Comparison of ENCODE assay signal across 25 cellular contexts in the genomic region with DNA sequence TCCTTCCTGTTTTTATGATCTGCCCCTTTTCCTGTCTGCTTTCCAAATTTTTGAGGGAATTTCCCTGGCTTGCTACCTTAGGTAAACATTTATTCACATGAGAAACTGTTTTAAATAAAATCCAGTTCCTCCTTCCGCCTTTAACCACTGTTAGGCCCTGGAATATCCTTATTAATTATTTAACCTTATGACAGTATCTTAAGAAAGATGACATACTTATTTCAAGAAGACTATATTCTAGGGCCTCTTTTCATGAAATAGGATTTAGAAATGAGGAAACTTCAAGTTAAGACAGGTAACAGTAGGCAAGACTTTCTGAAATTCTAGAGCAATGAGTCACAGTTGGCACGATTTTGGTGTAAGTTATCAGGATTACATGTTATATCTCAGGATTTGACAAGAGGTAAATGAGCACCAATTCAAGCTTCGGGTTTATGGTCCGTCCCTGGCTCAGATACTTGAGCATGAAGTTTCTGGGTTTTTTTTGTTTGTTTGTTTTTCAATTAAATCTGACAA. TPM values are rescaled to one million over a fixed set of nuclear protein-coding genes. Genes with fewer than 3 reads are reported as not detected.
DNase-seq lines count a peak whose midpoint lies in the region; FAIRE-seq and TF ChIP-seq lines count a peak whose summit lies in the region.
"Had no signal": no experiment of that assay in that cellular context is flagged by ENCODE, and none has a peak within 500 bp of the region (broad histone marks: within the 10 kb centered on the region; RNA-seq: fewer than 3 reads in every experiment).

No MANE protein-coding gene starts in this region.

- H3K27me3 Mint-ChIP-seq in MCF 10A (ENCODE audit: insufficient read depth, unreplicated experiment) (no peaks in the 10 kb centered on the region), neural progenitor cell (ENCODE audit: insufficient read depth, low read depth) (no peaks in the 10 kb centered on the region)
- peaks cover 5% of the 10 kb centered on the region for H3K27me3 Mint-ChIP-seq in activated CD4-positive, alpha-beta memory T cell treated with anti-CD3 and anti-CD28 coated beads, Interleukin-2, amount 10 ng/mL, durations not matched to agents 7 days and 5 days
- H3K27me3 Mint-ChIP-seq: activated naive CD4-positive, alpha-beta T cell treated with anti-CD3 and anti-CD28 coated beads, Interleukin-2, amount 50 U/mL, for 24 hours; CD8-positive, alpha-beta memory T cell had no signal

- H3K27ac ChIP-seq in breast epithelium = peak overlapping the region in 1 of 2 donors; percentile 23
- no peak overlapping the region for H3K27ac ChIP-seq in neural progenitor cell
- H3K27ac ChIP-seq: cardiac muscle cell, SK-N-MC had no signal

- H3K4me2 ChIP-seq in neural progenitor cell = no peak overlapping the region

- peak overlapping the region; percentile 88 for H3K27ac Mint-ChIP-seq in MCF 10A (ENCODE audit: low read depth, unreplicated experiment)
- no peak overlapping the region for H3K27ac Mint-ChIP-seq in neural progenitor cell
- H3K27ac Mint-ChIP-seq in activated CD4-positive, alpha-beta memory T cell treated with anti-CD3 and anti-CD28 coated beads, Interleukin-2, amount 10 ng/mL, durations not matched to agents 7 days and 5 days = no peak overlapping the region
- H3K27ac Mint-ChIP-seq: activated naive CD4-positive, alpha-beta T cell treated with anti-CD3 and anti-CD28 coated beads, Interleukin-2, amount 50 U/mL, for 24 hours; CD8-positive, alpha-beta memory T cell; endodermal cell; memory B cell had no signal

- H3F3A ChIP-seq in neural progenitor cell (ENCODE audit: low read depth) = no peaks in the 10 kb centered on the region

- H3K4me3 Mint-ChIP-seq in MCF 10A (ENCODE audit: unreplicated experiment) (peak overlapping the region; percentile 35), neural progenitor cell (no peak overlapping the region)
- no peak overlapping the region for H3K4me3 Mint-ChIP-seq in activated CD4-positive, alpha-beta memory T cell treated with anti-CD3 and anti-CD28 coated beads, Interleukin-2, amount 10 ng/mL, durations not matched to agents 7 days and 5 days
- H3K4me3 Mint-ChIP-seq: activated naive CD4-positive, alpha-beta T cell treated with anti-CD3 and anti-CD28 coated beads, Interleukin-2, amount 50 U/mL, for 24 hours; CD8-positive, alpha-beta memory T cell; endodermal cell; memory B cell had no signal

- H3K4me1 ChIP-seq in breast epithelium (no peaks in the 10 kb centered on the region), neural progenitor cell (no peaks in the 10 kb centered on the region)

- H3K27me3 ChIP-seq in breast epithelium = no peaks in the 10 kb centered on the region
- no peaks in the 10 kb centered on the region for H3K27me3 ChIP-seq in neural progenitor cell
- H3K27me3 ChIP-seq: cardiac muscle cell had no signal

- no peaks in the 10 kb centered on the region for H3K79me2 ChIP-seq in neural progenitor cell (ENCODE audit: low read depth)

- H3K4me3 ChIP-seq in breast epithelium (no peak overlapping the region), neural progenitor cell (no peak overlapping the region)
- H3K4me3 ChIP-seq: cardiac muscle cell, SK-N-MC had no signal

- no peak overlapping the region for H2AFZ ChIP-seq in neural progenitor cell (replicated peaks)

- H3K36me3 Mint-ChIP-seq in MCF 10A (ENCODE audit: insufficient read depth, unreplicated experiment) (no peaks in the 10 kb centered on the region), neural progenitor cell (no peaks in the 10 kb centered on the region)
- H3K36me3 Mint-ChIP-seq in activated CD4-positive, alpha-beta memory T cell treated with anti-CD3 and anti-CD28 coated beads, Interleukin-2, amount 10 ng/mL, durations not matched to agents 7 days and 5 days (ENCODE audit: low read depth) = no peaks in the 10 kb centered on the region
- H3K36me3 Mint-ChIP-seq: activated naive CD4-positive, alpha-beta T cell treated with anti-CD3 and anti-CD28 coated beads, Interleukin-2, amount 50 U/mL, for 24 hours; CD8-positive, alpha-beta memory T cell; memory B cell had no signal

- DNase-seq in MCF 10A (ENCODE audit: unreplicated experiment) = peak; percentile 94
- DNase-seq in breast epithelium (ENCODE audit: low spot score in 2 of 2) = no peak
- peak; percentile 27 for DNase-seq in iris pigment epithelial cell (ENCODE audit: low read depth)
- peak; percentile 9 for DNase-seq in urothelium cell line (ENCODE audit: low spot score)
- DNase-seq in neural progenitor cell (ENCODE audit: low spot score) = no peak
- DNase-seq in AML-193 (lab: John Stamatoyannopoulos, UW) = no peak
- DNase-seq in activated CD4-positive, alpha-beta memory T cell treated with anti-CD3 and anti-CD28 coated beads, Interleukin-2, amount 10 ng/mL, durations not matched to agents 7 days and 5 days = no peak
- DNase-seq: activated T-cell treated with anti-CD3 and anti-CD28 coated beads, Interleukin-2, amount 50 U/mL, for 1 hour; CD8-positive, alpha-beta memory T cell; endodermal cell; foreskin fibroblast; NCI-H1436 treated with DMSO at 0.1 percent for 48 hours; NCI-H446 treated with DMSO at 0.1 percent for 48 hours; retina; stimulated activated CD4-positive, alpha-beta T cell treated with anti-CD3 and anti-CD28 coated beads, Interleukin-15, amount 100 ng/mL, for 24 hours; stimulated activated naive CD8-positive, alpha-beta T cell treated with anti-CD3 and anti-CD28 coated beads, Interleukin-15, Interleukin-2, amounts not matched to agents 100 U/mL and 50 U/mL, for 24 hours had no signal

- peaks cover 39% of the 10 kb centered on the region for H3K4me1 Mint-ChIP-seq in MCF 10A (ENCODE audit: insufficient read depth, unreplicated experiment)
- peaks cover 7% of the 10 kb centered on the region for H3K4me1 Mint-ChIP-seq in neural progenitor cell
- H3K4me1 Mint-ChIP-seq in activated CD4-positive, alpha-beta memory T cell treated with anti-CD3 and anti-CD28 coated beads, Interleukin-2, amount 10 ng/mL, durations not matched to agents 7 days and 5 days = no peaks in the 10 kb centered on the region
- H3K4me1 Mint-ChIP-seq: CD8-positive, alpha-beta memory T cell had no signal

- H3K9ac ChIP-seq in neural progenitor cell = no peak overlapping the region

- no peaks in the 10 kb centered on the region for H4K20me1 ChIP-seq in neural progenitor cell (ENCODE audit: low read depth)

- TF ChIP-seq CTCF in MCF 10A (IDR thresholded peaks at IDR 0.05; ENCODE audit: unreplicated experiment) (no peak), breast epithelium (IDR thresholded peaks at IDR 0.05) (no peak), neural progenitor cell (IDR thresholded peaks at IDR 0.05) (no peak)

- H3K36me3 ChIP-seq in breast epithelium = no peaks in the 10 kb centered on the region
- H3K36me3 ChIP-seq in neural progenitor cell = no peaks in the 10 kb centered on the region
- H3K36me3 ChIP-seq: cardiac muscle cell had no signal

- H3K9me3 Mint-ChIP-seq in MCF 10A (ENCODE audit: unreplicated experiment) = no peaks in the 10 kb centered on the region
- H3K9me3 Mint-ChIP-seq in neural progenitor cell = no peaks in the 10 kb centered on the region
- no peaks in the 10 kb centered on the region for H3K9me3 Mint-ChIP-seq in activated CD4-positive, alpha-beta memory T cell treated with anti-CD3 and anti-CD28 coated beads, Interleukin-2, amount 10 ng/mL, durations not matched to agents 7 days and 5 days
- H3K9me3 Mint-ChIP-seq: activated naive CD4-positive, alpha-beta T cell treated with anti-CD3 and anti-CD28 coated beads, Interleukin-2, amount 50 U/mL, for 24 hours; CD8-positive, alpha-beta memory T cell; endodermal cell; memory B cell had no signal

- H3K9me3 ChIP-seq in breast epithelium (no peaks in the 10 kb centered on the region), neural progenitor cell (ENCODE audit: low read depth) (no peaks in the 10 kb centered on the region)

- intact Hi-C loops in MCF 10A (cut with micrococcal nuclease) (loop anchor here (5.0 kb wide), 1 partner anchor 50 kb away; no protein-coding TSS in a partner anchor), breast epithelium (cut with DNase I; ENCODE audit: low total_unique reads) (no loop called here)

- POLR2A ChIA-PET in MCF 10A (lab: Yijun Ruan, JAX) = interaction anchor here (0.8 to 1.2 kb wide), 6 partner anchors 9 to 158 kb away, joined by 3 to 7 read pairs (median 3); no protein-coding TSS in a partner anchor
- POLR2A ChIA-PET in activated CD4-positive, alpha-beta memory T cell treated with anti-CD3 and anti-CD28 coated beads, Interleukin-2, amount 10 ng/mL, durations not matched to agents 7 days and 5 days (lab: Charles Lee) = no interaction called here

- no peak for TF ChIP-seq POLR2A in breast epithelium (IDR thresholded peaks at IDR 0.05)

- peak; percentile 9 for FAIRE-seq in TTC549 (lab: Jason Lieb, UNC)
- FAIRE-seq in urothelium cell line (lab: Jason Lieb, UNC) = no peak
- FAIRE-seq: A204.1, G401.6, GM12891 had no signal

- BruUV-seq in MCF 10A (replicated peaks; lab: Mats Ljungman, UMichigan) = no TSS peak

- CTCF ChIA-PET in MCF 10A (lab: Yijun Ruan, JAX) = interaction anchor here (0.7 to 0.9 kb wide), 2 partner anchors 13 to 226 kb away, joined by 3 to 4 read pairs; no protein-coding TSS in a partner anchor
- CTCF ChIA-PET in activated CD4-positive, alpha-beta memory T cell treated with anti-CD3 and anti-CD28 coated beads, Interleukin-2, amount 10 ng/mL, durations not matched to agents 7 days and 5 days (lab: Charles Lee) = no interaction called here

RNA-seq across cellular contexts. Expression of gene TNFSF18, which starts 2.0 kb away (rescaled TPM):
- total RNA-seq in MCF 10A (2022) (0.29 and 0.49 TPM in 2 replicates), breast epithelium (not detected), neural progenitor cell (ENCODE audit: low replicate concordance) (0.15 TPM in 1 of 2 replicates, not detected in the other)
- not detected for total RNA-seq in activated CD4-positive, alpha-beta memory T cell treated with anti-CD3 and anti-CD28 coated beads, Interleukin-2, amount 10 ng/mL, durations not matched to agents 7 days and 5 days
- total RNA-seq: CD8-positive, alpha-beta memory T cell; endodermal cell; ureter had no signal

Comparison
In these comparisons a context has a peak if more than half of its experiments do, and no peak if none do; other contexts are left out.
1. DNase-seq: peak in MCF 10A (single experiment), iris pigment epithelial cell (single experiment) and urothelium cell line (single experiment); none in breast epithelium (0 of 2), neural progenitor cell (single experiment), AML-193 (0 of 2) and activated CD4-positive, alpha-beta memory T cell treated with anti-CD3 and anti-CD28 coated beads, Interleukin-2, amount 10 ng/mL, durations not matched to agents 7 days and 5 days (single experiment).